Comparison of ENCODE assay signal across 8 cellular contexts in genomic region chr17:64505320-64506200, GRCh38. TPM values are rescaled to one million over a fixed set of nuclear protein-coding genes. Genes with fewer than 3 reads are reported as not detected.
A peak's percentile ranks its signal among the peaks of the same experiment; 100 is the strongest.
DNase-seq lines count a peak whose midpoint lies in the region; ATAC-seq and TF ChIP-seq lines count a peak whose summit lies in the region.

No MANE protein-coding gene starts in this region.

- TF ChIP-seq CTCF in left lung (IDR thresholded peaks at IDR 0.05): no peak

- H3K4me1 ChIP-seq in left lung: peaks cover 16 to 65% of the 10 kb centered on the region in 2 donors

- no peaks in the 10 kb centered on the region for H3K27me3 ChIP-seq in left lung

- peaks cover 27 to 51% of the 10 kb centered on the region in 2 donors for H3K36me3 ChIP-seq in left lung

- DNase-seq in ELF-1 (ENCODE audit: low read depth, low spot score) (peak; percentile 75), NCI-H526 treated with DMSO at 0.1 percent for 48 hours (lab: John Stamatoyannopoulos, UW) (peak; percentile 57), dedifferentiated amniotic fluid mesenchymal stem cell (ENCODE audit: extremely low spot score) (peak; percentile 81), left lung (peak; percentile 92 to 95)
- DNase-seq in activated CD4-positive, alpha-beta T cell treated with anti-CD3 and anti-CD28 coated beads, Interleukin-2, amount 50 U/mL, for 1 hour: peak; percentile 83
- DNase-seq in stimulated activated CD4-positive, alpha-beta T cell treated with anti-CD3 and anti-CD28 coated beads, Interleukin-1b, Interleukin-23, amount 100 ng/mL, for 48 hours: peak; percentile 86

- ATAC-seq in HG03135 (IDR thresholded peaks at IDR 0.05; ENCODE audit: unreplicated experiment) (peak; percentile 30), left lung (peak; percentile 75), HG03521 (IDR thresholded peaks at IDR 0.05; ENCODE audit: unreplicated experiment) (no peak)

- no peaks in the 10 kb centered on the region for H3K9me3 ChIP-seq in left lung

- peak overlapping the region; percentile 99 for H3K27ac ChIP-seq in left lung

- peak overlapping the region; percentile 95 to 98 for H3K4me3 ChIP-seq in left lung

- intact Hi-C loops in left lung (cut with DNase I): no loop called here

RNA-seq across cellular contexts. Expression of gene DDX5, which starts 0.5 kb away (rescaled TPM):
- total RNA-seq in left lung: 100 to 1,000 TPM; 712 to 729 TPM

RNA-seq across cellular contexts. Expression of gene CEP95, which starts 1.2 kb away (rescaled TPM):
- 10 to 100 TPM; 21.2 to 26.3 TPM for total RNA-seq in left lung

RNA-seq across cellular contexts. Expression of gene POLG2, which starts 8.7 kb away (rescaled TPM):
- 10 to 100 TPM; 12.6 to 12.8 TPM for total RNA-seq in left lung

RNA-seq across cellular contexts. Expression of gene MILR1, which starts 56.6 kb away (rescaled TPM):
- total RNA-seq in left lung: 10 to 100 TPM; 17.3 to 34.4 TPM
